Comparison of ENCODE assay signal across 8 cellular contexts in genomic region chr10:69479241-69479730, GRCh38. TPM values are rescaled to one million over a fixed set of nuclear protein-coding genes. Genes with fewer than 3 reads are reported as not detected.
DNase-seq lines count a peak whose midpoint lies in the region; ATAC-seq and TF ChIP-seq lines count a peak whose summit lies in the region.

No MANE protein-coding gene starts in this region.

- ATAC-seq in Right ventricle myocardium superior (ENCODE audit: poor library complexity): peak; percentile 81
- no peak for ATAC-seq in GM18520 (IDR thresholded peaks at IDR 0.05; ENCODE audit: unreplicated experiment)

- no peak overlapping the region for H3K27ac Mint-ChIP-seq in activated CD4-positive, alpha-beta memory T cell treated with anti-CD3 and anti-CD28 coated beads, Interleukin-2, amount 10 ng/mL, durations not matched to agents 7 days and 5 days

- no peaks in the 10 kb centered on the region for H3K36me3 ChIP-seq in prostate gland

- TF ChIP-seq POLR2A in prostate gland (IDR thresholded peaks at IDR 0.05): no peak

- H3K4me1 Mint-ChIP-seq in activated CD4-positive, alpha-beta memory T cell treated with anti-CD3 and anti-CD28 coated beads, Interleukin-2, amount 10 ng/mL, durations not matched to agents 7 days and 5 days: no peaks in the 10 kb centered on the region

- H3K4me3 ChIP-seq in prostate gland: no peak overlapping the region

- CTCF ChIA-PET in activated CD4-positive, alpha-beta memory T cell treated with anti-CD3 and anti-CD28 coated beads, Interleukin-2, amount 10 ng/mL, durations not matched to agents 7 days and 5 days (lab: Charles Lee): no interaction called here

- no peaks in the 10 kb centered on the region for H3K9me3 Mint-ChIP-seq in activated CD4-positive, alpha-beta memory T cell treated with anti-CD3 and anti-CD28 coated beads, Interleukin-2, amount 10 ng/mL, durations not matched to agents 7 days and 5 days

- no peaks in the 10 kb centered on the region for H3K36me3 Mint-ChIP-seq in activated CD4-positive, alpha-beta memory T cell treated with anti-CD3 and anti-CD28 coated beads, Interleukin-2, amount 10 ng/mL, durations not matched to agents 7 days and 5 days (ENCODE audit: low read depth)

- H3K4me1 ChIP-seq in prostate gland (replicated peaks): peaks cover 7% of the 10 kb centered on the region

- no peak overlapping the region for H3K4me3 Mint-ChIP-seq in activated CD4-positive, alpha-beta memory T cell treated with anti-CD3 and anti-CD28 coated beads, Interleukin-2, amount 10 ng/mL, durations not matched to agents 7 days and 5 days

- DNase-seq in COR-L47 (lab: John Stamatoyannopoulos, UW) (peak; percentile 9), SHP77 (lab: John Stamatoyannopoulos, UW) (peak; percentile 62 to 74), Right ventricle myocardium superior (peak; percentile 70), prostate gland (ENCODE audit: low spot score) (no peak), SKM-1 treated with dmso at 0.1 percent for 144 hours (lab: John Stamatoyannopoulos, UW; ENCODE audit: unreplicated experiment) (no peak), iPS-NIHi7 (ENCODE audit: extremely low spot score) (no peak)
- no peak for DNase-seq in activated CD4-positive, alpha-beta memory T cell treated with anti-CD3 and anti-CD28 coated beads, Interleukin-2, amount 10 ng/mL, durations not matched to agents 7 days and 5 days

- WGBS in prostate gland: 36% methylated on average over 5 of the region's 5 CpGs

- H3K27me3 Mint-ChIP-seq in activated CD4-positive, alpha-beta memory T cell treated with anti-CD3 and anti-CD28 coated beads, Interleukin-2, amount 10 ng/mL, durations not matched to agents 7 days and 5 days: no peaks in the 10 kb centered on the region

- H3K9me3 ChIP-seq in prostate gland: no peaks in the 10 kb centered on the region

- TF ChIP-seq CTCF in prostate gland (IDR thresholded peaks at IDR 0.05): no peak

- H3K27ac ChIP-seq in prostate gland: peak overlapping the region; percentile 60 to 69

- intact Hi-C loops in Right ventricle myocardium superior (cut with DNase I): no loop called here
- intact Hi-C loops in prostate gland (cut with DNase I): no loop called here

- H3K27me3 ChIP-seq in prostate gland (replicated peaks; ENCODE audit: insufficient read depth): no peaks in the 10 kb centered on the region

- POLR2A ChIA-PET in activated CD4-positive, alpha-beta memory T cell treated with anti-CD3 and anti-CD28 coated beads, Interleukin-2, amount 10 ng/mL, durations not matched to agents 7 days and 5 days (lab: Charles Lee): no interaction called here

RNA-seq across cellular contexts. Expression of gene TSPAN15, which starts 28.0 kb away (rescaled TPM):
- total RNA-seq in Right ventricle myocardium superior (9.5 TPM), prostate gland (10 to 100 TPM; 78.8 to 85.3 TPM)
- total RNA-seq in activated CD4-positive, alpha-beta memory T cell treated with anti-CD3 and anti-CD28 coated beads, Interleukin-2, amount 10 ng/mL, durations not matched to agents 7 days and 5 days: 1 to 10 TPM; 9.0 to 9.1 TPM

Comparison
In these comparisons a context has a peak if more than half of its experiments do, and no peak if none do; other contexts are left out.
1. DNase-seq: peak in COR-L47 (single experiment), SHP77 (2 of 2) and Right ventricle myocardium superior (single experiment); none in prostate gland (single experiment), SKM-1 treated with dmso at 0.1 percent for 144 hours (single experiment), iPS-NIHi7 (single experiment) and activated CD4-positive, alpha-beta memory T cell treated with anti-CD3 and anti-CD28 coated beads, Interleukin-2, amount 10 ng/mL, durations not matched to agents 7 days and 5 days (single experiment).